Comparison of ENCODE assay signal across 19 cellular contexts in the genomic region with DNA sequence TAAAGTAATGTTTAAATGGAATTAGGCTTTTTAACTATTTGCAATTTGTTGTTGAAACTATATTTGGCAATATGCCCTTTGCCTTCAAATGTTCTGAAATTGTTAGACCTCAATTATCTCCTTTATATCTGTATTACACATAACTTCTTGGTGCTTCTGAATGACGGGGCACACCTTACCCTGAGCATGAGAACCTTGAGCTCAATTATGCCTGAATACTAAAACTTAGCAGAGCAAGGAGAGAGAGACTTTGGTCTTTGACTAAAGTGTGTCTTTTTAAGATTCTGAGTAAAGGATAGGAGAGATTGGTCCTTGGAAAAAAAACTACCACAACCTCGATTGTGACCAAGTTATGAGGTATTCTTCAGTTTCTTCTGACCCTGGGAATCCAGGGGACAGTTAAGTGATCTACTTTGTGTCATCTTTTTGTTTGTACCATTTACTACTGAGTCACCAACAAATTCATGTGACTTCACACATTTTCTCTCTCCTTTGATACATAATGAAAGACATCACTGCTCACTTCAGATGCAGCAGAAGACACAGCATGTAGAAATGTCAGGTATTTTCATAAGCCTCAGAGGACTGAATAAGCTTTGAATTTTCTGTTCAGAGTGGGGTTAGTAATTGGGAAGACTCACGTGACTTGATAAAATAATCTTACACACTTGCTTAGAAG. TPM values are rescaled to one million over a fixed set of nuclear protein-coding genes. Genes with fewer than 3 reads are reported as not detected.
"Had no signal": no experiment of that assay in that cellular context is flagged by ENCODE, and none has a peak within 500 bp of the region (broad histone marks: within the 10 kb centered on the region; RNA-seq: fewer than 3 reads in every experiment).

No MANE protein-coding gene starts in this region.

- ATAC-seq: esophagus mucosa; heart right ventricle; left cardiac atrium; lower lobe of right lung; natural killer cell treated with Interleukin-12 subunit alpha and Interleukin-12 subunit beta and Interleukin-15 and Interleukin-18, amount 100 ng/mL, for 72 hours; SK-N-SH treated with all-trans-retinoic acid at 6 μM for 48 hours; T-cell; upper lobe of right lung had no signal

- H3K4me3 ChIP-seq: heart right ventricle, lower lobe of right lung, skin epidermis, upper lobe of right lung had no signal

- H3K9me3 Mint-ChIP-seq: activated B cell treated with CpG ODN at 0.5 μM for 24 hours; activated naive CD4-positive, alpha-beta T cell treated with anti-CD3 and anti-CD28 coated beads, Interleukin-2, amount 50 U/mL, for 24 hours; immature natural killer cell; natural killer cell treated with Interleukin-12 subunit alpha and Interleukin-12 subunit beta and Interleukin-15 and Interleukin-18, amount 100 ng/mL, for 72 hours; T-cell had no signal

- H3K27ac ChIP-seq: lower lobe of right lung, skin epidermis, upper lobe of right lung had no signal

- H3K36me3 Mint-ChIP-seq: natural killer cell treated with Interleukin-12 subunit alpha and Interleukin-12 subunit beta and Interleukin-15 and Interleukin-18, amount 100 ng/mL, for 72 hours had no signal

- H3K27ac Mint-ChIP-seq: activated B cell treated with CpG ODN at 0.5 μM for 24 hours; activated naive CD4-positive, alpha-beta T cell treated with anti-CD3 and anti-CD28 coated beads, Interleukin-2, amount 50 U/mL, for 24 hours; natural killer cell treated with Interleukin-12 subunit alpha and Interleukin-12 subunit beta and Interleukin-15 and Interleukin-18, amount 100 ng/mL, for 72 hours; T-cell had no signal

- H3K27me3 ChIP-seq: heart right ventricle, upper lobe of right lung had no signal

- H3K4me1 ChIP-seq: upper lobe of right lung had no signal

- H3K27me3 Mint-ChIP-seq: activated B cell treated with CpG ODN at 0.5 μM for 24 hours; activated naive CD4-positive, alpha-beta T cell treated with anti-CD3 and anti-CD28 coated beads, Interleukin-2, amount 50 U/mL, for 24 hours; natural killer cell treated with Interleukin-12 subunit alpha and Interleukin-12 subunit beta and Interleukin-15 and Interleukin-18, amount 100 ng/mL, for 72 hours; T-cell had no signal

- H3K9me3 ChIP-seq: heart right ventricle, lower lobe of right lung, upper lobe of right lung had no signal

- H3K4me3 Mint-ChIP-seq: activated B cell treated with CpG ODN at 0.5 μM for 24 hours; activated naive CD4-positive, alpha-beta T cell treated with anti-CD3 and anti-CD28 coated beads, Interleukin-2, amount 50 U/mL, for 24 hours; immature natural killer cell; natural killer cell treated with Interleukin-12 subunit alpha and Interleukin-12 subunit beta and Interleukin-15 and Interleukin-18, amount 100 ng/mL, for 72 hours; T-cell had no signal

- DNase-seq: activated B cell treated with CpG ODN at 0.5 μM for 24 hours; activated CD4-positive, alpha-beta T cell treated with anti-CD3 and anti-CD28 coated beads for 48 hours; activated effector memory CD4-positive, alpha-beta T cell treated with anti-CD3 and anti-CD28 coated beads, Interleukin-2, amount 50 U/mL, for 16 hours; amniotic stem cell; effector CD8-positive, alpha-beta T cell; heart right ventricle; immature natural killer cell; left cardiac atrium; lower lobe of right lung; stimulated activated CD4-positive, alpha-beta T cell treated with anti-CD3 and anti-CD28 coated beads, Interleukin-15, amount 100 ng/mL, for 24 hours; stimulated activated CD4-positive, alpha-beta T cell treated with anti-CD3 and anti-CD28 coated beads, Interleukin-2, amount 100 ng/mL, for 48 hours; T-cell; upper lobe of right lung had no signal

RNA-seq across cellular contexts. Expression of a gene that starts 51.4 kb away (rescaled TPM):
- total RNA-seq: mesenteric fat pad had no signal
- polyA plus RNA-seq: immature natural killer cell had no signal
